In genomic region chr1:64172458-64172983, GRCh38 we compare ENCODE assay signal across 9 cellular contexts. TPM values are rescaled to one million over a fixed set of nuclear protein-coding genes. Genes with fewer than 3 reads are reported as not detected.
DNase-seq lines count a peak whose midpoint lies in the region; ATAC-seq and TF ChIP-seq lines count a peak whose summit lies in the region.
"Had no signal": no experiment of that assay in that cellular context is flagged by ENCODE, and none has a peak within 500 bp of the region (broad histone marks: within the 10 kb centered on the region; RNA-seq: fewer than 3 reads in every experiment).

No MANE protein-coding gene starts in this region.

- peak overlapping the region; percentile 22 for H3K4me3 Mint-ChIP-seq in Calu3 (ENCODE audit: low read depth, unreplicated experiment)
- H3K4me3 Mint-ChIP-seq in chondrocyte (ENCODE audit: unreplicated experiment), result no peak overlapping the region
- no peak overlapping the region for H3K4me3 Mint-ChIP-seq in activated CD8-positive, alpha-beta T cell treated with anti-CD3 and anti-CD28 coated beads for 36 hours
- H3K4me3 Mint-ChIP-seq: activated naive CD8-positive, alpha-beta T cell had no signal

- H3K36me3 Mint-ChIP-seq in Calu3 (ENCODE audit: insufficient read depth, unreplicated experiment) (peaks cover 26% of the 10 kb centered on the region), chondrocyte (ENCODE audit: low read depth) (peaks cover 56% of the 10 kb centered on the region)
- H3K36me3 Mint-ChIP-seq in activated CD8-positive, alpha-beta T cell treated with anti-CD3 and anti-CD28 coated beads for 36 hours (ENCODE audit: low read depth), result no peaks in the 10 kb centered on the region
- H3K36me3 Mint-ChIP-seq: activated naive CD8-positive, alpha-beta T cell had no signal

- peak overlapping the region; percentile 58 for H3K27ac Mint-ChIP-seq in Calu3 (ENCODE audit: unreplicated experiment)
- peak overlapping the region; percentile 37 for H3K27ac Mint-ChIP-seq in chondrocyte (ENCODE audit: unreplicated experiment)
- no peak overlapping the region for H3K27ac Mint-ChIP-seq in activated CD8-positive, alpha-beta T cell treated with anti-CD3 and anti-CD28 coated beads for 36 hours

- ATAC-seq in HG03354 (IDR thresholded peaks at IDR 0.05; ENCODE audit: poor library complexity, severe bottlenecking, unreplicated experiment), result no peak
- no peak for ATAC-seq in activated CD8-positive, alpha-beta T cell treated with anti-CD3 and anti-CD28 coated beads for 36 hours

- POLR2A ChIA-PET in activated CD8-positive, alpha-beta T cell treated with anti-CD3 and anti-CD28 coated beads for 36 hours (lab: Charles Lee), result no interaction called here

- CTCF ChIA-PET in Calu3 (lab: Charles Lee), result no interaction called here
- CTCF ChIA-PET in activated CD8-positive, alpha-beta T cell treated with anti-CD3 and anti-CD28 coated beads for 36 hours (lab: Charles Lee), result interaction anchor here (0.8 kb wide), 1 partner anchor 33 kb away, joined by 3 read pairs; no protein-coding TSS in a partner anchor

- BruUV-seq in Calu3 (replicated peaks; lab: Mats Ljungman, UMichigan), result no TSS peak

- intact Hi-C loops in Calu3 (cut with micrococcal nuclease; ENCODE audit: unreplicated experiment), result loop anchor here (5.0 kb wide), 1 partner anchor 70 kb away; no protein-coding TSS in a partner anchor
- intact Hi-C loops in activated CD8-positive, alpha-beta T cell treated with anti-CD3 and anti-CD28 coated beads for 36 hours (cut with micrococcal nuclease), result no loop called here

- no peak for TF ChIP-seq CTCF in Calu3 (IDR thresholded peaks at IDR 0.05; ENCODE audit: unreplicated experiment)
- no peak for TF ChIP-seq CTCF in chondrocyte (IDR thresholded peaks at IDR 0.05)
- TF ChIP-seq CTCF in activated CD8-positive, alpha-beta T cell treated with anti-CD3 and anti-CD28 coated beads for 36 hours (IDR thresholded peaks at IDR 0.05), result no peak

- H3K4me1 Mint-ChIP-seq in Calu3 (ENCODE audit: low read depth, unreplicated experiment) (peaks cover 57% of the 10 kb centered on the region), chondrocyte (ENCODE audit: low read depth) (peaks cover 42% of the 10 kb centered on the region)
- H3K4me1 Mint-ChIP-seq in activated CD8-positive, alpha-beta T cell treated with anti-CD3 and anti-CD28 coated beads for 36 hours (ENCODE audit: low read depth), result peaks cover 23% of the 10 kb centered on the region

- H3K9me3 Mint-ChIP-seq in Calu3 (ENCODE audit: low read depth, unreplicated experiment) (peaks cover 7% of the 10 kb centered on the region), chondrocyte (ENCODE audit: low read depth) (no peaks in the 10 kb centered on the region)
- no peaks in the 10 kb centered on the region for H3K9me3 Mint-ChIP-seq in activated CD8-positive, alpha-beta T cell treated with anti-CD3 and anti-CD28 coated beads for 36 hours

- H3K27me3 Mint-ChIP-seq in Calu3 (ENCODE audit: unreplicated experiment), result no peaks in the 10 kb centered on the region
- H3K27me3 Mint-ChIP-seq in chondrocyte (ENCODE audit: low read depth), result no peaks in the 10 kb centered on the region
- peaks cover 17% of the 10 kb centered on the region for H3K27me3 Mint-ChIP-seq in activated CD8-positive, alpha-beta T cell treated with anti-CD3 and anti-CD28 coated beads for 36 hours

- DNase-seq in Calu3, result no peak
- DNase-seq in H4 (ENCODE audit: low spot score), result peak; percentile 62
- DNase-seq in NCI-H2029 (lab: John Stamatoyannopoulos, UW), result peak; percentile 86
- DNase-seq in chondrocyte (ENCODE audit: low spot score), result no peak
- no peak for DNase-seq in DMS114 treated with DMSO at 0.1 percent for 48 hours (lab: John Stamatoyannopoulos, UW; ENCODE audit: unreplicated experiment)
- DNase-seq in activated CD8-positive, alpha-beta T cell treated with anti-CD3 and anti-CD28 coated beads for 36 hours, result no peak
- DNase-seq in GDM1 (lab: John Stamatoyannopoulos, UW), result no peak

RNA-seq across cellular contexts. Expression of gene UBE2U, which starts 30.9 kb away (rescaled TPM):
- total RNA-seq in Calu3 (2022) (not detected in 2 replicates), chondrocyte (0.27 TPM in 1 of 3 replicates, not detected in the others)
- 0.17 TPM in 1 of 2 replicates, not detected in the other for total RNA-seq in H4 (2014; rRNA removed; shearing (Covaris generic))
- total RNA-seq in activated CD8-positive, alpha-beta T cell treated with anti-CD3 and anti-CD28 coated beads for 36 hours, result not detected

Comparison
In these comparisons a context has a peak if more than half of its experiments do, and no peak if none do; other contexts are left out.
1. DNase-seq: peak in H4 (single experiment) and NCI-H2029 (single experiment); none in Calu3 (single experiment), chondrocyte (single experiment), DMS114 treated with DMSO at 0.1 percent for 48 hours (single experiment), activated CD8-positive, alpha-beta T cell treated with anti-CD3 and anti-CD28 coated beads for 36 hours (single experiment) and GDM1 (single experiment).